ENCODE assay signal across 8 cellular contexts in genomic region chr16:22585431-22585830, GRCh38.
A peak's percentile ranks its signal among the peaks of the same experiment; 100 is the strongest.
DNase-seq lines count a peak whose midpoint lies in the region; ATAC-seq and TF ChIP-seq lines count a peak whose summit lies in the region.
"Not testable (repeated sequence)": the region's sequence is repeated elsewhere in the genome, so short reads cannot be mapped to it uniquely, and the experiment has no call there.

No MANE protein-coding gene starts in this region.

- H3K4me2 ChIP-seq in SK-N-SH, result not testable (repeated sequence)

- 0 out of 2 replicates have a peak overlapping the region, but pooled peaks have one; percentile 59 for H2AFZ ChIP-seq in SK-N-SH (ENCODE audit: low read depth)

- not testable (repeated sequence) for H4K20me1 ChIP-seq in SK-N-SH (ENCODE audit: insufficient read depth)

- not testable (repeated sequence) for TF ChIP-seq RAD21 in SK-N-SH (IDR thresholded peaks at IDR 0.05; ENCODE audit: low read length)

- H3K9me2 ChIP-seq in SK-N-SH, result not testable (repeated sequence)

- DNase-seq in Caki2 (ENCODE audit: low read depth) (peak; percentile 71), HCEC 1CT (peak; percentile 92), MG63 (peak; percentile 65), brain microvascular endothelial cell (peak; percentile 72), iris pigment epithelial cell (ENCODE audit: low read depth) (peak; percentile 43), stromal cell of bone marrow (ENCODE audit: low read depth) (peak; percentile 21)
- DNase-seq in SK-N-SH, result not testable (repeated sequence)

- TF ChIP-seq EP300 in SK-N-SH (IDR thresholded peaks at IDR 0.05; ENCODE audit: borderline replicate concordance in 1 of 2, low read depth in 1 of 2, low read length in 1 of 2), result not testable (repeated sequence)

- peak; percentile 74 for ATAC-seq in esophagus mucosa

- not testable (repeated sequence) for H3K36me3 ChIP-seq in MG63; SK-N-SH (replicated peaks in 1 of 2; ENCODE audit: control insufficient read depth in 1 of 2, insufficient read depth in 2 of 2, low read length in 1 of 2); brain microvascular endothelial cell (replicated peaks)

- H3K9ac ChIP-seq in SK-N-SH, result not testable (repeated sequence)

- not testable (repeated sequence) for H3F3A ChIP-seq in SK-N-SH (replicated peaks; ENCODE audit: insufficient read depth)

- H3K4me3 ChIP-seq in MG63; SK-N-SH (ENCODE audit: low read depth in 2 of 2, low read length in 1 of 2); brain microvascular endothelial cell (ENCODE audit: low read depth, low read length): not testable (repeated sequence)

- H3K79me2 ChIP-seq in SK-N-SH (ENCODE audit: insufficient read depth), result not testable (repeated sequence)

- POLR2A ChIA-PET in SK-N-SH (lab: Yijun Ruan, JAX), result not testable (repeated sequence)

- not testable (repeated sequence) for H3K4me1 ChIP-seq in SK-N-SH (ENCODE audit: control insufficient read depth in 1 of 2, insufficient read depth in 2 of 2, low read depth in 1 of 2, low read length in 1 of 2)

- H3K27me3 ChIP-seq in MG63; SK-N-SH (ENCODE audit: insufficient read depth); brain microvascular endothelial cell (replicated peaks): not testable (repeated sequence)

- CTCF ChIA-PET in SK-N-SH (lab: Yijun Ruan, JAX), result not testable (repeated sequence)

- in situ Hi-C loops in Caki2 (cut with HindIII; ENCODE audit: low pct_unique_long_range_greater_than_20kb, low sequenced_read_pairs); brain microvascular endothelial cell (cut with HindIII; ENCODE audit: low pct_ligation_motif_present, low sequenced_read_pairs): not testable (repeated sequence)

- not testable (repeated sequence) for H3K9me3 ChIP-seq in MG63, SK-N-SH

- H3K27ac ChIP-seq in SK-N-SH (ENCODE audit: low read depth in 2 of 2, low read length in 1 of 2); brain microvascular endothelial cell: not testable (repeated sequence)

- TF ChIP-seq CTCF in SK-N-SH (IDR thresholded peaks at IDR 0.05); brain microvascular endothelial cell (IDR thresholded peaks at IDR 0.05; ENCODE audit: low read depth, low read length, missing control alignments): not testable (repeated sequence)

- WGBS in SK-N-SH (ENCODE audit: low lambda C conversion rate), result 56% methylated on average over 3 of the region's 3 CpGs

TF ChIP-seq in SK-N-SH, 30 proteins besides CTCF, POLR2A, EP300 and RAD21:
- TF ChIP-seq TCF12 (IDR thresholded peaks at IDR 0.05) (peak; percentile 19; the same call in 1 of the 2 replicates), FOSL2 (IDR thresholded peaks at IDR 0.05; ENCODE audit: borderline replicate concordance, low read depth) (peak; percentile 37; the same call in 1 of the 2 replicates), PBX3 (IDR thresholded peaks at IDR 0.05) (peak; percentile 29)
